8 cellular contexts compared by ENCODE assay signal in the genomic region with DNA sequence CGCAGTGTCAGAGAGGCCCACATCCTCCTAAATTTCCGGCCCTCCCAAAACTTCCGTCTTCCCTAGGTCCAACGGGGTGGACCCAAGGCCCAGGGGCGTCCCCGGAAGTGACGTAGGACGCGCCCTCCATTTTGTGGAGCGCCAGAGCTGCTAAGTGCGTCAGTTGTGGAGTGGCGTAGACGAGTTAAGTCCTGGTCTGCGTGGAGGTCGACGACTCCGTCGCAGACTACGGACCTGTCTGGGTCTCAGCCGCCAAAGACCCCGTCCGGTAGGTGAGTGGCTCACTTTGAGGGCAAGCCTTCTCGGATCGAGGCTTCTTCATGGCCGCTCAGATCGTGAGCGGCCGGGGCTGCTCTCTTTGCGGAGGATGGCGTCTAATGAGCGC. TPM values are rescaled to one million over a fixed set of nuclear protein-coding genes. Genes with fewer than 3 reads are reported as not detected.
DNase-seq lines count a peak whose midpoint lies in the region; ATAC-seq lines count a peak whose summit lies in the region.

SRSF5 (plus strand) TSS at position 159 of the 385 bp plus-strand sequence. CDS start 1,015 bp downstream, outside the sequence.

- peaks cover 16% of the 10 kb centered on the region for H3K79me1 ChIP-seq in mesenchymal stem cell (replicated peaks; ENCODE audit: low read length, poor library complexity, severe bottlenecking)

- H3K9ac ChIP-seq in NT2/D1 (ENCODE audit: insufficient read length, low read depth) (peak within 1 kb of the TSS; percentile 99), endocrine pancreas (ENCODE audit: control insufficient read depth, insufficient read depth, low read length) (peak within 1 kb of the TSS; percentile 74), mesenchymal stem cell (ENCODE audit: low read length) (peak within 1 kb of the TSS; percentile 100)

- peak within 1 kb of the TSS; percentile 95 for H4K91ac ChIP-seq in mesenchymal stem cell (ENCODE audit: low read length)

- H3K36me3 Mint-ChIP-seq in activated CD8-positive, alpha-beta memory T cell treated with anti-CD3 and anti-CD28 coated beads, Interleukin-2, amount 10 ng/mL, durations not matched to agents 7 days and 5 days: peaks cover 52% of the 10 kb centered on the region

- peak within 1 kb of the TSS; percentile 51 for H2AFZ ChIP-seq in mesenchymal stem cell (ENCODE audit: low read depth, low read length)

- DNase-seq in COR-L47 (lab: John Stamatoyannopoulos, UW) (peak; percentile 95), HUDEP-2 (lab: John Stamatoyannopoulos, UW; ENCODE audit: unreplicated experiment in 76 of 76) (peak in 75 of 76 experiments; percentile 44 to 94 (median 87)), NT2/D1 (ENCODE audit: low read depth, low spot score) (peak; percentile 91), mesenchymal stem cell (peak; percentile 98)
- peak; percentile 97 for DNase-seq in activated CD8-positive, alpha-beta memory T cell treated with anti-CD3 and anti-CD28 coated beads, Interleukin-2, amount 10 ng/mL, durations not matched to agents 7 days and 5 days
- peak; percentile 87 for DNase-seq in stimulated activated CD8-positive, alpha-beta memory T cell treated with anti-CD3 and anti-CD28 coated beads, Interleukin-12 subunit alpha, Interleukin-12 subunit beta, amount 100 ng/mL, for 4 hours (ENCODE audit: low read depth)

- H3K4me1 ChIP-seq in NT2/D1 (ENCODE audit: insufficient read depth, insufficient read length) (no peaks in the 10 kb centered on the region), endocrine pancreas (ENCODE audit: control insufficient read depth, insufficient read depth, low read length) (peaks cover 17% of the 10 kb centered on the region), mesenchymal stem cell (ENCODE audit: control insufficient read depth, insufficient read depth, low read depth, low read length) (peaks cover 12% of the 10 kb centered on the region)

- peak within 1 kb of the TSS; percentile 75 to 87 for H3K23ac ChIP-seq in mesenchymal stem cell (ENCODE audit: low read length in 2 of 2)

- peaks cover 5% of the 10 kb centered on the region for H3K9me3 Mint-ChIP-seq in activated CD8-positive, alpha-beta memory T cell treated with anti-CD3 and anti-CD28 coated beads, Interleukin-2, amount 10 ng/mL, durations not matched to agents 7 days and 5 days (ENCODE audit: low read depth)

- H2BK12ac ChIP-seq in mesenchymal stem cell (ENCODE audit: low read length in 2 of 2): peak within 1 kb of the TSS in 1 of 2 experiments; percentile 90

- peak; percentile 81 for ATAC-seq in GM21381 (IDR thresholded peaks at IDR 0.05; ENCODE audit: unreplicated experiment)
- peak; percentile 82 for ATAC-seq in activated CD8-positive, alpha-beta memory T cell treated with anti-CD3 and anti-CD28 coated beads, Interleukin-2, amount 10 ng/mL, durations not matched to agents 7 days and 5 days

- H2BK5ac ChIP-seq in mesenchymal stem cell (ENCODE audit: low read depth, low read length, poor library complexity, severe bottlenecking): peak within 1 kb of the TSS; percentile 47

- peak within 1 kb of the TSS; percentile 40 for H2BK15ac ChIP-seq in mesenchymal stem cell (ENCODE audit: low read depth, poor library complexity, severe bottlenecking)

- H3K27ac ChIP-seq in mesenchymal stem cell (ENCODE audit: low read length, poor library complexity, severe bottlenecking): peak within 1 kb of the TSS; percentile 97

- peak within 1 kb of the TSS; percentile 77 for H3K4me2 ChIP-seq in mesenchymal stem cell (ENCODE audit: low read length, poor library complexity, severe bottlenecking)

- peak within 1 kb of the TSS; percentile 96 for H3K4me3 ChIP-seq in NT2/D1 (ENCODE audit: insufficient read length, low read depth)
- H3K4me3 ChIP-seq in endocrine pancreas (ENCODE audit: control insufficient read depth, insufficient read depth, low read length): peak within 1 kb of the TSS; percentile 97
- peak within 1 kb of the TSS; percentile 97 to 99 for H3K4me3 ChIP-seq in mesenchymal stem cell (ENCODE audit: insufficient read depth in 1 of 2, low read depth in 1 of 2, low read length in 2 of 2)

- WGBS in mesenchymal stem cell: under 1% methylated on average over 30 of the region's 31 CpGs

- peaks cover 46% of the 10 kb centered on the region for H3K36me3 ChIP-seq in NT2/D1 (ENCODE audit: insufficient read depth, insufficient read length, low read length)
- H3K36me3 ChIP-seq in endocrine pancreas (ENCODE audit: control insufficient read depth, insufficient read depth, low read length): peaks cover 12% of the 10 kb centered on the region
- H3K36me3 ChIP-seq in mesenchymal stem cell (ENCODE audit: control insufficient read depth in 1 of 2, insufficient read depth in 2 of 2, low read depth in 1 of 2, low read length in 2 of 2): peaks cover 17 to 42% of the 10 kb centered on the region in 2 experiments

- peak within 1 kb of the TSS in 1 of 2 experiments; percentile 83 for H3K14ac ChIP-seq in mesenchymal stem cell (ENCODE audit: low read length in 2 of 2)

- CTCF ChIA-PET in activated CD8-positive, alpha-beta memory T cell treated with anti-CD3 and anti-CD28 coated beads, Interleukin-2, amount 10 ng/mL, durations not matched to agents 7 days and 5 days (lab: Charles Lee): interaction anchor here (0.9 to 2.5 kb wide), 7 partner anchors 10 to 219 kb away, joined by 3 to 6 read pairs (median 3); no protein-coding TSS in a partner anchor

- H3K27ac Mint-ChIP-seq in activated CD8-positive, alpha-beta memory T cell treated with anti-CD3 and anti-CD28 coated beads, Interleukin-2, amount 10 ng/mL, durations not matched to agents 7 days and 5 days: peak within 1 kb of the TSS; percentile 100

- peak within 1 kb of the TSS; percentile 98 for H3K4me3 Mint-ChIP-seq in activated CD8-positive, alpha-beta memory T cell treated with anti-CD3 and anti-CD28 coated beads, Interleukin-2, amount 10 ng/mL, durations not matched to agents 7 days and 5 days

- no peaks in the 10 kb centered on the region for H3K27me3 ChIP-seq in NT2/D1 (ENCODE audit: insufficient read depth, insufficient read length)
- H3K27me3 ChIP-seq in endocrine pancreas (ENCODE audit: control insufficient read depth, insufficient read depth, low read length): no peaks in the 10 kb centered on the region
- no peaks in the 10 kb centered on the region for H3K27me3 ChIP-seq in mesenchymal stem cell (ENCODE audit: control insufficient read depth in 1 of 2, insufficient read depth in 1 of 2, low read length in 2 of 2)

- H3K18ac ChIP-seq in mesenchymal stem cell (ENCODE audit: low read depth in 1 of 2, low read length in 2 of 2): peak within 1 kb of the TSS; percentile 98 to 99

- peak within 1 kb of the TSS; percentile 98 for H2AK5ac ChIP-seq in mesenchymal stem cell (ENCODE audit: low read length, severe bottlenecking)

- peak within 1 kb of the TSS; percentile 100 for H4K8ac ChIP-seq in mesenchymal stem cell (ENCODE audit: low read length)

- H3K9me3 ChIP-seq in NT2/D1 (ENCODE audit: insufficient read depth, low read length) (no peaks in the 10 kb centered on the region), endocrine pancreas (ENCODE audit: control insufficient read depth, low read length) (no peaks in the 10 kb centered on the region), mesenchymal stem cell (ENCODE audit: control insufficient read depth, low read length) (no peaks in the 10 kb centered on the region)

- H2BK120ac ChIP-seq in mesenchymal stem cell (ENCODE audit: low read depth, low read length): peak within 1 kb of the TSS; percentile 42

- H3K4me1 Mint-ChIP-seq in activated CD8-positive, alpha-beta memory T cell treated with anti-CD3 and anti-CD28 coated beads, Interleukin-2, amount 10 ng/mL, durations not matched to agents 7 days and 5 days: peaks cover 61% of the 10 kb centered on the region

- H3K27me3 Mint-ChIP-seq in activated CD8-positive, alpha-beta memory T cell treated with anti-CD3 and anti-CD28 coated beads, Interleukin-2, amount 10 ng/mL, durations not matched to agents 7 days and 5 days: no peaks in the 10 kb centered on the region

- H3K4ac ChIP-seq in mesenchymal stem cell (ENCODE audit: low read depth in 1 of 2, low read length in 2 of 2): peak within 1 kb of the TSS; percentile 96 to 97

RNA-seq across cellular contexts. Expression of gene SRSF5, which starts in this region (rescaled TPM):
- total RNA-seq in activated CD8-positive, alpha-beta memory T cell treated with anti-CD3 and anti-CD28 coated beads, Interleukin-2, amount 10 ng/mL, durations not matched to agents 7 days and 5 days: 100 to 1,000 TPM; 335 to 407 TPM
- polyA plus RNA-seq in mesenchymal stem cell (2013, experiment 1 of 2): 191 TPM
- 183 TPM for polyA plus RNA-seq in mesenchymal stem cell (2013, experiment 2 of 2)

Comparison
In these comparisons a context has a peak if more than half of its experiments do, and no peak if none do; other contexts are left out.
1. Peak in every context shown above with its lines: DNase-seq, ATAC-seq, H3K4me3 ChIP-seq and H3K27ac ChIP-seq.